In genomic region chr22:46377566-46378498, GRCh38 we compare ENCODE assay signal across 11 cellular contexts. TPM values are rescaled to one million over a fixed set of nuclear protein-coding genes. Genes with fewer than 3 reads are reported as not detected.
DNase-seq lines count a peak whose midpoint lies in the region; ATAC-seq, FAIRE-seq and TF ChIP-seq lines count a peak whose summit lies in the region.
"Had no signal": no experiment of that assay in that cellular context is flagged by ENCODE, and none has a peak within 500 bp of the region (broad histone marks: within the 10 kb centered on the region; RNA-seq: fewer than 3 reads in every experiment).

No MANE protein-coding gene starts in this region.

- peaks cover 4% of the 10 kb centered on the region; the same call in 1 of the 2 replicates for H3K4me1 Mint-ChIP-seq in HFFc6 (ENCODE audit: low read depth)

- H3K36me3 Mint-ChIP-seq in HFFc6 (ENCODE audit: low read depth): peaks cover 23% of the 10 kb centered on the region

- TF ChIP-seq CTCF in cardiac fibroblast (IDR thresholded peaks at IDR 0.05; ENCODE audit: low read depth, low read length): no peak
- TF ChIP-seq CTCF in lower lobe of right lung (IDR thresholded peaks at IDR 0.05): no peak
- TF ChIP-seq CTCF in HFFc6 (IDR thresholded peaks at IDR 0.05): no peak

- peaks cover 12% of the 10 kb centered on the region for H3K9me3 Mint-ChIP-seq in HFFc6

- peaks cover 4% of the 10 kb centered on the region; the same call in 1 of the 2 replicates for H3K27me3 Mint-ChIP-seq in HFFc6 (ENCODE audit: insufficient read depth)

- H3K4me1 ChIP-seq in lower lobe of right lung: peaks cover 29% of the 10 kb centered on the region

- H3K27ac Mint-ChIP-seq in HFFc6: no peak overlapping the region
- H3K27ac Mint-ChIP-seq: activated naive CD8-positive, alpha-beta T cell treated with anti-CD3 and anti-CD28 coated beads, Interleukin-2, amount 50 U/mL, for 24 hours; stimulated activated naive CD8-positive, alpha-beta T cell treated with anti-CD3 and anti-CD28 coated beads, Interleukin-15, Interleukin-2, amounts not matched to agents 100 ng/mL and 50 ng/mL, for 24 hours had no signal

- intact Hi-C loops in lower lobe of right lung (cut with DNase I): no loop called here

- DNase-seq in A172 (ENCODE audit: low spot score) (peak; percentile 63), HTR-8/SVneo (ENCODE audit: insufficient read length, low spot score) (peak; percentile 82), cardiac fibroblast (ENCODE audit: low read depth in 2 of 2) (peak; percentile 18 to 26), lower lobe of right lung (peak; percentile 91), MG63 (no peak), HFFc6 (no peak), CD1c-positive myeloid dendritic cell (ENCODE audit: extremely low spot score) (no peak)
- DNase-seq: activated naive CD8-positive, alpha-beta T cell treated with anti-CD3 and anti-CD28 coated beads, Interleukin-2, amount 50 U/mL, for 24 hours; NCI-H2029 had no signal

- ATAC-seq in lower lobe of right lung (peak; percentile 88 to 90), GM19397 (IDR thresholded peaks at IDR 0.05; ENCODE audit: unreplicated experiment) (no peak)
- ATAC-seq: activated naive CD8-positive, alpha-beta T cell treated with anti-CD3 and anti-CD28 coated beads, Interleukin-2, amount 50 U/mL, for 24 hours had no signal

- H3K36me3 ChIP-seq in lower lobe of right lung: peaks cover 5% of the 10 kb centered on the region
- H3K36me3 ChIP-seq in MG63: no peaks in the 10 kb centered on the region

- H3K27me3 ChIP-seq in lower lobe of right lung (ENCODE audit: low read depth): peaks cover 4% of the 10 kb centered on the region
- H3K27me3 ChIP-seq in MG63: no peaks in the 10 kb centered on the region

- H3K9me3 ChIP-seq in lower lobe of right lung: peaks cover 4% of the 10 kb centered on the region
- H3K9me3 ChIP-seq in MG63: no peaks in the 10 kb centered on the region

- H3K4me3 ChIP-seq in cardiac fibroblast (replicated peaks in 1 of 2; ENCODE audit: low read depth in 2 of 2, low read length in 2 of 2) (no peak overlapping the region), lower lobe of right lung (no peak overlapping the region), MG63 (no peak overlapping the region)

- peak overlapping the region; percentile 83 for H3K27ac ChIP-seq in lower lobe of right lung

- H3K4me3 Mint-ChIP-seq in HFFc6: no peak overlapping the region
- H3K4me3 Mint-ChIP-seq: activated naive CD8-positive, alpha-beta T cell treated with anti-CD3 and anti-CD28 coated beads, Interleukin-2, amount 50 U/mL, for 24 hours; stimulated activated naive CD8-positive, alpha-beta T cell treated with anti-CD3 and anti-CD28 coated beads, Interleukin-15, Interleukin-2, amounts not matched to agents 100 ng/mL and 50 ng/mL, for 24 hours had no signal

- FAIRE-seq in HTR-8/SVneo (lab: Jason Lieb, UNC): no peak

RNA-seq across cellular contexts. Expression of gene TRMU, which starts 42.3 kb away (rescaled TPM):
- total RNA-seq in A172 (2014; rRNA removed; shearing (Covaris generic)): 20.6 and 33.6 TPM in 2 replicates
- 33.5 TPM for total RNA-seq in lower lobe of right lung
- 53.9 and 62.1 TPM in 2 replicates for total RNA-seq in MG63 (2014; rRNA removed; shearing (Covaris generic); ENCODE audit: low replicate concordance)
- 10 to 100 TPM; 26.4 to 36.4 (median 32.4) TPM for total RNA-seq in HFFc6 (2021; fragmentation: NEBNext Ultra II Directional; extraction: Animal tissue kit (Norgen Biotek cat#: 25700))

Comparison
In these comparisons a context has a peak if more than half of its experiments do, and no peak if none do; other contexts are left out.
1. DNase-seq: peak in A172 (single experiment), HTR-8/SVneo (single experiment), cardiac fibroblast (2 of 2) and lower lobe of right lung (single experiment); none in MG63 (single experiment), HFFc6 (single experiment) and CD1c-positive myeloid dendritic cell (single experiment).